26 cellular contexts compared by ENCODE assay signal in the genomic region with DNA sequence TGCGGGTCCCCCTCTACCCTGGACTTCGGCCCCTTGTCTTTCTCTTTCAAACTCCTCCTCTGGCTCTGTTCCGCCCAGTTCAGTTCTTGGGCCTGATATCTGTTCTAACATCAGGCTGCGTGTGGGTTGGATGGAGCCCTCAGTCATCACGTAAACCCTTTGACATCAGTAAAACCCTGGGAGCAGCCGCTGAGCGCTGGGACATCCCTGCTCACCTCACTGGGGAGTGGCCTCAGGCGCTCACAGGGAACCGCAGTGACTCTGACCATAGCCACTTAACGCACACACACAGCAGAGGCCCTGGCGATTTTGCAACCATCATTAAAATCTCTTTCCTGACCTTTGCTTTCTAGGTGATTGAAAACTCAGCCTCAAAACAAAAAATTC. TPM values are rescaled to one million over a fixed set of nuclear protein-coding genes. Genes with fewer than 3 reads are reported as not detected.
DNase-seq lines count a peak whose midpoint lies in the region; ATAC-seq, FAIRE-seq and TF ChIP-seq lines count a peak whose summit lies in the region.
"Had no signal": no experiment of that assay in that cellular context is flagged by ENCODE, and none has a peak within 500 bp of the region (broad histone marks: within the 10 kb centered on the region; RNA-seq: fewer than 3 reads in every experiment).

No MANE protein-coding gene starts in this region.

- ATAC-seq in lower lobe of right lung = no peak
- ATAC-seq: heart right ventricle, Panc1 had no signal

- intact Hi-C loops in lower lobe of right lung (cut with DNase I) = no loop called here

- H3K4me1 ChIP-seq in lower lobe of right lung (peaks cover 5% of the 10 kb centered on the region), stomach smooth muscle (ENCODE audit: control insufficient read depth, insufficient read depth, low read length) (peaks cover 23% of the 10 kb centered on the region)
- H3K4me1 ChIP-seq: parathyroid adenoma, uterus had no signal

- H3K9me3 Mint-ChIP-seq in brain = no peaks in the 10 kb centered on the region
- H3K9me3 Mint-ChIP-seq: activated T-helper 2 cell treated with anti-CD3 and anti-CD28 coated beads, Interferon-gamma antibody, Interleukin-2, Interleukin-4, amounts not matched to agents 10 μg/mL and 5 μg/mL and 100 μg/mL, durations not matched to agents 14 hours and 24 hours and 36 hours; IgD-negative memory B cell had no signal

- no peak overlapping the region for H3K9ac ChIP-seq in stomach smooth muscle (ENCODE audit: low read length in 2 of 2)
- H3K9ac ChIP-seq: parathyroid adenoma had no signal

- peaks cover 59% of the 10 kb centered on the region for H3K36me3 Mint-ChIP-seq in brain

- peak; percentile 1 for DNase-seq in NCI-H2227 treated with DMSO at 0.1 percent for 48 hours (lab: John Stamatoyannopoulos, UW)
- DNase-seq in NCI-H2227 (lab: John Stamatoyannopoulos, UW; ENCODE audit: unreplicated experiment) = no peak
- peak; percentile 26 for DNase-seq in lower lobe of right lung
- no peak for DNase-seq in NCI-H748 (lab: John Stamatoyannopoulos, UW; ENCODE audit: unreplicated experiment)
- DNase-seq in D721Med (ENCODE audit: insufficient read length, low spot score) = no peak
- no peak for DNase-seq in NCI-H2081 (lab: John Stamatoyannopoulos, UW)
- DNase-seq: 8988T; activated CD4-positive, alpha-beta T cell treated with anti-CD3 and anti-CD28 coated beads for 1 hour; activated CD8-positive, alpha-beta memory T cell treated with anti-CD3 and anti-CD28 coated beads for 24 hours; effector CD4-positive, alpha-beta T cell; esophagus squamous epithelium; GDM1; heart right ventricle; MM.1S; NCI-H146; NCI-H82; uterus had no signal

- peaks cover 12% of the 10 kb centered on the region for H3K4me1 Mint-ChIP-seq in brain
- H3K4me1 Mint-ChIP-seq: B cell had no signal

- H3K27me3 Mint-ChIP-seq in brain = no peaks in the 10 kb centered on the region
- H3K27me3 Mint-ChIP-seq: B cell, IgD-negative memory B cell had no signal

- FAIRE-seq in D721Med (lab: Jason Lieb, UNC) = no peak
- FAIRE-seq: H54 had no signal

- peaks cover 86% of the 10 kb centered on the region for H3K36me3 ChIP-seq in lower lobe of right lung
- H3K36me3 ChIP-seq in stomach smooth muscle (ENCODE audit: control insufficient read depth in 2 of 2, insufficient read depth in 2 of 2, low read length in 2 of 2) = peaks cover 20 to 28% of the 10 kb centered on the region in 2 donors
- H3K36me3 ChIP-seq: uterus had no signal

- H3K4me3 ChIP-seq in lower lobe of right lung (no peak overlapping the region), stomach smooth muscle (ENCODE audit: low read length in 2 of 2) (no peak overlapping the region)
- H3K4me3 ChIP-seq: esophagus squamous epithelium, heart right ventricle, SK-N-MC, uterus had no signal

- H3K27ac Mint-ChIP-seq in brain = peak overlapping the region in 4 of 5 experiments; percentile 81 to 89 (median 86)
- H3K27ac Mint-ChIP-seq: activated T-helper 2 cell treated with anti-CD3 and anti-CD28 coated beads, Interferon-gamma antibody, Interleukin-2, Interleukin-4, amounts not matched to agents 10 μg/mL and 5 μg/mL and 100 μg/mL, durations not matched to agents 14 hours and 24 hours and 36 hours; B cell had no signal

- H3K9me3 ChIP-seq in lower lobe of right lung (no peaks in the 10 kb centered on the region), stomach smooth muscle (ENCODE audit: control insufficient read depth in 2 of 2, low read length in 2 of 2) (no peaks in the 10 kb centered on the region)
- H3K9me3 ChIP-seq: esophagus squamous epithelium, heart right ventricle, uterus had no signal

- H3K27ac ChIP-seq in lower lobe of right lung (no peak overlapping the region), stomach smooth muscle (ENCODE audit: low read length) (peak overlapping the region; percentile 70)
- H3K27ac ChIP-seq: SK-N-MC had no signal

- H3K4me3 Mint-ChIP-seq in brain = no peak overlapping the region
- H3K4me3 Mint-ChIP-seq: B cell, IgD-negative memory B cell had no signal

- H3K27me3 ChIP-seq in lower lobe of right lung (ENCODE audit: low read depth) (no peaks in the 10 kb centered on the region), stomach smooth muscle (ENCODE audit: control insufficient read depth in 1 of 2, insufficient read depth in 2 of 2, low read length in 2 of 2) (no peaks in the 10 kb centered on the region)
- H3K27me3 ChIP-seq: esophagus squamous epithelium, heart right ventricle, uterus had no signal

- TF ChIP-seq CTCF in brain (conservative IDR thresholded peaks at IDR 0.05) (no peak), lower lobe of right lung (IDR thresholded peaks at IDR 0.05) (no peak), D721Med (IDR thresholded peaks at IDR 0.05; ENCODE audit: insufficient read depth, missing control alignments) (no peak)

RNA-seq across cellular contexts. Expression of a gene that starts 54.3 kb away (rescaled TPM):
- polyA plus RNA-seq in brain (ENCODE audit: insufficient read depth, low read depth, low replicate concordance) = 6.9 TPM
- total RNA-seq in lower lobe of right lung = 10.6 TPM

Comparison
In these comparisons a context has a peak if more than half of its experiments do, and no peak if none do; other contexts are left out.
1. DNase-seq: peak in NCI-H2227 treated with DMSO at 0.1 percent for 48 hours (single experiment) and lower lobe of right lung (single experiment); none in NCI-H2227 (single experiment), NCI-H748 (single experiment), D721Med (single experiment) and NCI-H2081 (0 of 2).